8 cellular contexts compared by ENCODE assay signal in genomic region chr5:87411586-87412416, GRCh38. TPM values are rescaled to one million over a fixed set of nuclear protein-coding genes. Genes with fewer than 3 reads are reported as not detected.
DNase-seq lines count a peak whose midpoint lies in the region; ATAC-seq lines count a peak whose summit lies in the region.

No MANE protein-coding gene starts in this region.

- H3K4me3 Mint-ChIP-seq in central memory CD8-positive, alpha-beta T cell, result peak overlapping the region; percentile 84

- no peaks in the 10 kb centered on the region for H3K9me3 Mint-ChIP-seq in central memory CD8-positive, alpha-beta T cell

- DNase-seq in AG08395 (ENCODE audit: low spot score) (peak; percentile 14), SJSA1 (ENCODE audit: low read depth in 1 of 2, low spot score in 2 of 2) (peak in 1 of 2 experiments; percentile 31), middle frontal gyrus (ENCODE audit: extremely low spot score, low spot score) (no peak)
- no peak for DNase-seq in central memory CD8-positive, alpha-beta T cell (ENCODE audit: low spot score in 2 of 2)
- DNase-seq in stimulated activated CD8-positive, alpha-beta memory T cell treated with anti-CD3 and anti-CD28 coated beads, Interleukin-7, amount 100 ng/mL, for 1 hour (ENCODE audit: low read depth in 2 of 2), result peak; percentile 1 to 3

- H3K27ac Mint-ChIP-seq in central memory CD8-positive, alpha-beta T cell (ENCODE audit: low read depth), result peak overlapping the region; percentile 97

- peaks cover 44% of the 10 kb centered on the region for H3K36me3 ChIP-seq in SJSA1

- peak overlapping the region; percentile 81 for H3K27ac ChIP-seq in SJSA1
- H3K27ac ChIP-seq in layer of hippocampus (ENCODE audit: low read depth, low read length), result peak overlapping the region; percentile 96

- ATAC-seq in GM18502 (IDR thresholded peaks at IDR 0.05; ENCODE audit: poor library complexity, unreplicated experiment), result peak; percentile 17
- ATAC-seq in HG03064 (IDR thresholded peaks at IDR 0.05; ENCODE audit: low read depth, unreplicated experiment), result peak; percentile 7
- ATAC-seq in central memory CD8-positive, alpha-beta T cell (replicated peaks; ENCODE audit: extremely low read depth, poor library complexity, severe bottlenecking), result no peak

- H3K27me3 Mint-ChIP-seq in central memory CD8-positive, alpha-beta T cell, result no peaks in the 10 kb centered on the region

- peaks cover 51% of the 10 kb centered on the region for H3K4me1 Mint-ChIP-seq in central memory CD8-positive, alpha-beta T cell

- H3K36me3 Mint-ChIP-seq in central memory CD8-positive, alpha-beta T cell (ENCODE audit: insufficient read depth), result peaks cover 54% of the 10 kb centered on the region

- H3K27me3 ChIP-seq in SJSA1 (replicated peaks) (no peaks in the 10 kb centered on the region), layer of hippocampus (ENCODE audit: control insufficient read depth, insufficient read depth, low read length) (no peaks in the 10 kb centered on the region)

- no peaks in the 10 kb centered on the region for H3K9me3 ChIP-seq in SJSA1 (replicated peaks)

- peaks cover 9% of the 10 kb centered on the region for H3K4me1 ChIP-seq in SJSA1 (replicated peaks)

- H3K4me3 ChIP-seq in SJSA1, result peak overlapping the region; percentile 61

RNA-seq across cellular contexts. Expression of gene CCNH, which starts 0.9 kb away (rescaled TPM):
- 69.4 and 141 TPM in 2 replicates for total RNA-seq in SJSA1 (2014; rRNA removed; shearing (Covaris generic))

Comparison
In these comparisons a context has a peak if more than half of its experiments do, and no peak if none do; other contexts are left out.
1. DNase-seq: peak in AG08395 (single experiment) and stimulated activated CD8-positive, alpha-beta memory T cell treated with anti-CD3 and anti-CD28 coated beads, Interleukin-7, amount 100 ng/mL, for 1 hour (2 of 2); none in central memory CD8-positive, alpha-beta T cell (0 of 2) and middle frontal gyrus (single experiment).